In genomic region chr20:44398303-44398702, GRCh38 we compare ENCODE assay signal across 20 cellular contexts. TPM values are rescaled to one million over a fixed set of nuclear protein-coding genes. Genes with fewer than 3 reads are reported as not detected.
A peak's percentile ranks its signal among the peaks of the same experiment; 100 is the strongest.
DNase-seq lines count a peak whose midpoint lies in the region; TF ChIP-seq lines count a peak whose summit lies in the region.
"Had no signal": no experiment of that assay in that cellular context is flagged by ENCODE, and none has a peak within 500 bp of the region (broad histone marks: within the 10 kb centered on the region; RNA-seq: fewer than 3 reads in every experiment).

No MANE protein-coding gene starts in this region.

- H3K4me3 ChIP-seq in colonic mucosa (no peak overlapping the region), muscle layer of duodenum (ENCODE audit: low read depth in 1 of 2, low read length in 2 of 2) (no peak overlapping the region)
- no peak overlapping the region for H3K4me3 ChIP-seq in CD8-positive, alpha-beta memory T cell (ENCODE audit: low read length)
- H3K4me3 ChIP-seq: dorsolateral prefrontal cortex, psoas muscle had no signal

- no peak overlapping the region for H3K4me3 Mint-ChIP-seq in CD8-positive, alpha-beta memory T cell
- H3K4me3 Mint-ChIP-seq: activated T-cell treated with anti-CD3 and anti-CD28 coated beads, Interleukin-2, amount 50 U/mL, for 72 hours; CD4-positive, CD25-positive, alpha-beta regulatory T cell; naive thymus-derived CD4-positive, alpha-beta T cell; type B pancreatic cell had no signal

- intact Hi-C loops in colonic mucosa (cut with DNase I), result no loop called here

- peak; percentile 23 for DNase-seq in H4 (ENCODE audit: low spot score)
- peak; percentile 86 for DNase-seq in NCI-H226
- no peak for DNase-seq in colonic mucosa
- DNase-seq in CD8-positive, alpha-beta memory T cell, result no peak
- no peak for DNase-seq in activated CD4-positive, alpha-beta T cell treated with anti-CD3 and anti-CD28 coated beads for 4 hours
- no peak for DNase-seq in amniotic stem cell (lab: John Stamatoyannopoulos, UW)
- DNase-seq in activated CD4-positive, alpha-beta T cell treated with anti-CD3 and anti-CD28 coated beads, Interleukin-2, amount 50 U/mL, for 4 hours, result no peak
- DNase-seq: activated CD4-positive, alpha-beta T cell treated with anti-CD3 and anti-CD28 coated beads, Interleukin-2, amount 50 U/mL, for 1 hour; activated T-cell treated with anti-CD3 and anti-CD28 coated beads, Interleukin-2, amount 50 U/mL, for 72 hours; CD4-positive, CD25-positive, alpha-beta regulatory T cell; dorsolateral prefrontal cortex; kidney glomerular epithelial cell; naive thymus-derived CD4-positive, alpha-beta T cell; NCI-H1417 treated with DMSO at 0.1 percent for 48 hours; NCI-H69; psoas muscle; stimulated activated CD4-positive, alpha-beta T cell treated with anti-CD3 and anti-CD28 coated beads, Interleukin-2, amount 100 ng/mL, for 24 hours; T-helper 2 cell had no signal

- H3K27ac ChIP-seq in colonic mucosa (peak overlapping the region; percentile 44), muscle layer of duodenum (ENCODE audit: low read length) (peak overlapping the region; percentile 34)
- H3K27ac ChIP-seq in CD8-positive, alpha-beta memory T cell (ENCODE audit: low read depth, low read length), result no peak overlapping the region
- H3K27ac ChIP-seq: dorsolateral prefrontal cortex, psoas muscle had no signal

- no peaks in the 10 kb centered on the region for H3K9me3 Mint-ChIP-seq in CD8-positive, alpha-beta memory T cell
- H3K9me3 Mint-ChIP-seq: activated T-cell treated with anti-CD3 and anti-CD28 coated beads, Interleukin-2, amount 50 U/mL, for 72 hours; CD4-positive, CD25-positive, alpha-beta regulatory T cell; naive thymus-derived CD4-positive, alpha-beta T cell; type B pancreatic cell had no signal

- H3K36me3 Mint-ChIP-seq in CD8-positive, alpha-beta memory T cell, result no peaks in the 10 kb centered on the region
- H3K36me3 Mint-ChIP-seq: CD4-positive, CD25-positive, alpha-beta regulatory T cell; naive thymus-derived CD4-positive, alpha-beta T cell; type B pancreatic cell had no signal

- no peaks in the 10 kb centered on the region for H3K9me3 ChIP-seq in colonic mucosa
- no peaks in the 10 kb centered on the region for H3K9me3 ChIP-seq in muscle layer of duodenum (ENCODE audit: control insufficient read depth in 1 of 2, low read length in 2 of 2)
- no peaks in the 10 kb centered on the region for H3K9me3 ChIP-seq in CD8-positive, alpha-beta memory T cell (ENCODE audit: low read length)
- H3K9me3 ChIP-seq: psoas muscle had no signal

- no peaks in the 10 kb centered on the region for H3K4me1 Mint-ChIP-seq in CD8-positive, alpha-beta memory T cell
- H3K4me1 Mint-ChIP-seq: CD4-positive, CD25-positive, alpha-beta regulatory T cell; naive thymus-derived CD4-positive, alpha-beta T cell had no signal

- TF ChIP-seq CTCF in colonic mucosa (IDR thresholded peaks at IDR 0.05), result no peak

- CTCF ChIA-PET in CD8-positive, alpha-beta memory T cell (lab: Charles Lee), result no interaction called here

- H3K9ac ChIP-seq in colonic mucosa (ENCODE audit: low read depth in 2 of 2, low read length in 2 of 2), result no peak overlapping the region

- H3K4me1 ChIP-seq in colonic mucosa, result no peaks in the 10 kb centered on the region
- no peaks in the 10 kb centered on the region for H3K4me1 ChIP-seq in muscle layer of duodenum (ENCODE audit: control insufficient read depth in 1 of 2, insufficient read depth in 2 of 2, low read length in 2 of 2)
- H3K4me1 ChIP-seq in CD8-positive, alpha-beta memory T cell (ENCODE audit: insufficient read depth, low read length), result no peaks in the 10 kb centered on the region
- H3K4me1 ChIP-seq: psoas muscle had no signal

- H3K27me3 Mint-ChIP-seq in CD8-positive, alpha-beta memory T cell, result peaks cover 5 to 33% of the 10 kb centered on the region in 2 donors

- H3K27ac Mint-ChIP-seq in CD8-positive, alpha-beta memory T cell, result no peak overlapping the region
- H3K27ac Mint-ChIP-seq: activated T-cell treated with anti-CD3 and anti-CD28 coated beads, Interleukin-2, amount 50 U/mL, for 72 hours; naive thymus-derived CD4-positive, alpha-beta T cell; type B pancreatic cell had no signal

- POLR2A ChIA-PET in CD8-positive, alpha-beta memory T cell (lab: Charles Lee), result no interaction called here

- H3K27me3 ChIP-seq in colonic mucosa (no peaks in the 10 kb centered on the region), muscle layer of duodenum (ENCODE audit: low read depth, low read length) (no peaks in the 10 kb centered on the region)
- no peaks in the 10 kb centered on the region for H3K27me3 ChIP-seq in CD8-positive, alpha-beta memory T cell (ENCODE audit: insufficient read depth, low read length, poor library complexity, severe bottlenecking)
- H3K27me3 ChIP-seq: dorsolateral prefrontal cortex had no signal

- H3K36me3 ChIP-seq in colonic mucosa, result no peaks in the 10 kb centered on the region
- H3K36me3 ChIP-seq in muscle layer of duodenum (ENCODE audit: control insufficient read depth in 1 of 2, insufficient read depth in 2 of 2, low read length in 2 of 2), result no peaks in the 10 kb centered on the region
- no peaks in the 10 kb centered on the region for H3K36me3 ChIP-seq in CD8-positive, alpha-beta memory T cell (ENCODE audit: insufficient read depth, low read length)

RNA-seq across cellular contexts. Expression of gene HNF4A, which starts 42.8 kb away (rescaled TPM):
- total RNA-seq in H4 (2014; rRNA removed; shearing (Covaris generic)), result not detected in 2 replicates
- 100 to 1,000 TPM; 288 to 346 TPM for total RNA-seq in colonic mucosa
- not detected for total RNA-seq in CD8-positive, alpha-beta memory T cell
- not detected for polyA plus RNA-seq in CD8-positive, alpha-beta memory T cell
- total RNA-seq: activated T-cell treated with anti-CD3 and anti-CD28 coated beads, Interleukin-2, amount 50 U/mL, for 72 hours; CD4-positive, CD25-positive, alpha-beta regulatory T cell; naive thymus-derived CD4-positive, alpha-beta T cell had no signal
- polyA plus RNA-seq: CD4-positive, CD25-positive, alpha-beta regulatory T cell; naive thymus-derived CD4-positive, alpha-beta T cell had no signal

Comparison
In these comparisons a context has a peak if more than half of its experiments do, and no peak if none do; other contexts are left out.
1. DNase-seq: peak in H4 (single experiment) and NCI-H226 (single experiment); none in colonic mucosa (single experiment), CD8-positive, alpha-beta memory T cell (0 of 5), activated CD4-positive, alpha-beta T cell treated with anti-CD3 and anti-CD28 coated beads for 4 hours (0 of 2), amniotic stem cell (single experiment) and activated CD4-positive, alpha-beta T cell treated with anti-CD3 and anti-CD28 coated beads, Interleukin-2, amount 50 U/mL, for 4 hours (0 of 2).
2. RNA of gene HNF4A, which starts 42.8 kb away (total RNA-seq): 288 to 346 TPM in colonic mucosa; not detected in H4 and not detected in CD8-positive, alpha-beta memory T cell; every median in the first group is over 100 times any median in the second.